ENCODE assay signal across 9 cellular contexts in the genomic region with DNA sequence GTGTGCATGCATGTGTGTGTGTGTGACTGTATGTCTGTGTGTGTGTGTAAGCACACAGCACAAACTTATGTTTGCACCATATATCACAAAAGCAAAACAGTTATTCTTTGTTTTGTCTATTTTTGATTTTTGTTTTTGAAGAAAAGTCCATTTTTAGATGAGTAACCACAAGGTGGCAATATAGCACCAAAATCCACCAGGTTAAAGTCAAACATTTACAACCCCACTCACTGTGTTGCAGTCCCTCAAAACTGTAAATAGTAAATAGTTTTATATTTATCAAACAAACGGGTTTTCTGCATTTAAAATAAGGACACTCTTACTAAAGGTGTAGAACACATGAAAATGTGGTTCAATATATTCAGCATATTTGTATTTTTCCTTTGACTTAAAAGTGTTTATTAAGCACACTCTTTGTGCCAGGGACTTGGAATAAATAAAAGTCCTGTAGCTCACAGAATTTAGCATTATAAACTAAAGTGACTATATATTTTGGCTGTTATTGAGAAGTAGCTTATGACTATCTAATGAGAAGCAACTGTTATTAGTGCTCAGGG.
A peak's percentile ranks its signal among the peaks of the same experiment; 100 is the strongest.
DNase-seq lines count a peak whose midpoint lies in the region; ATAC-seq, FAIRE-seq and TF ChIP-seq lines count a peak whose summit lies in the region.
"Had no signal": no experiment of that assay in that cellular context is flagged by ENCODE, and none has a peak within 500 bp of the region (broad histone marks: within the 10 kb centered on the region; RNA-seq: fewer than 3 reads in every experiment).

No MANE protein-coding gene starts in this region.

- H3K4me3 Mint-ChIP-seq in natural killer cell, result no peak overlapping the region
- H3K4me3 Mint-ChIP-seq: activated B cell treated with CpG ODN at 0.5 μM for 24 hours had no signal

- CTCF ChIA-PET in GM12878 (lab: Yijun Ruan, JAX), result interaction anchor here (0.7 to 3.7 kb wide), 19 partner anchors 8 to 1147 kb away, joined by 3 to 16 read pairs (median 3); no protein-coding TSS in a partner anchor

- H3K27ac Mint-ChIP-seq in natural killer cell, result no peak overlapping the region
- H3K27ac Mint-ChIP-seq: activated B cell treated with CpG ODN at 0.5 μM for 24 hours had no signal

- in situ Hi-C loops in GM12878 (cut with MboI), result no loop called here

- ATAC-seq in GM12878 (peak; percentile 32; the same call in 1 of the 3 replicates), lung (ENCODE audit: insufficient read depth, low FRiP score) (no peak), omental fat pad (ENCODE audit: low FRiP score) (no peak), HG03045 (IDR thresholded peaks at IDR 0.05; ENCODE audit: unreplicated experiment) (no peak), natural killer cell (no peak)

- H3K27ac ChIP-seq in GM12878 (ENCODE audit: control insufficient read depth, insufficient read depth), result no peak overlapping the region
- H3K27ac ChIP-seq in lung (ENCODE audit: low read depth in 1 of 2, low read length in 1 of 2), result no peak overlapping the region

- H2AFZ ChIP-seq in GM12878 (ENCODE audit: control insufficient read depth, low read depth, low read length), result no peak overlapping the region

- FAIRE-seq in GM12878 (lab: Jason Lieb, UNC), result no peak

- WGBS in GM12878 (ENCODE audit: insufficient coverage, insufficient replicate concordance, low lambda C conversion rate, missing lambda C conversion rate), result 0% methylated on average over 1 of the region's 1 CpG
- 0 to 1% methylated on average over 1 of the region's 1 CpG for WGBS in lung, 2 donors

- H3K36me3 ChIP-seq in GM12878 (ENCODE audit: control insufficient read depth in 2 of 2, insufficient read depth in 2 of 2, low read length in 1 of 2) (no peaks in the 10 kb centered on the region), lung (ENCODE audit: control insufficient read depth in 2 of 2, insufficient read depth in 2 of 2, low read length in 2 of 2) (no peaks in the 10 kb centered on the region)

- H3K27me3 ChIP-seq in GM12878 (replicated peaks in 1 of 2; ENCODE audit: control insufficient read depth in 2 of 2, insufficient read depth in 2 of 2, low read length in 1 of 2), result no peaks in the 10 kb centered on the region
- no peaks in the 10 kb centered on the region for H3K27me3 ChIP-seq in lung (ENCODE audit: control insufficient read depth, insufficient read depth)

- RAD21 ChIA-PET in GM12878 (lab: Charles Lee; ENCODE audit: unreplicated experiment), result no interaction called here

- TF ChIP-seq EP300 in GM12878 (IDR thresholded peaks at IDR 0.05; ENCODE audit: borderline replicate concordance in 1 of 2, control insufficient read depth in 1 of 2, low read depth in 2 of 2, low read length in 2 of 2), result no peak

- TF ChIP-seq CTCF in GM10266 (IDR thresholded peaks at IDR 0.05; ENCODE audit: control insufficient read depth, insufficient read depth, low read depth, missing control alignments) (peak; percentile 53), GM12878 (IDR thresholded peaks at IDR 0.05 in 2 of 3, conservative IDR thresholded peaks at IDR 0.05 in 1 of 3; ENCODE audit: control insufficient read depth in 2 of 3, extremely low read depth in 1 of 3, insufficient read depth in 1 of 3, low read depth in 3 of 3, low read length in 3 of 3) (peak; percentile 28 to 47 (median 47); a peak in 5 of 6 replicates), lung (IDR thresholded peaks at IDR 0.05; ENCODE audit: control extremely low read depth, extremely low read depth) (peak; percentile 1), omental fat pad (IDR thresholded peaks at IDR 0.05) (no peak), natural killer cell (IDR thresholded peaks at IDR 0.05) (no peak)

- SMC1A ChIA-PET in GM12878 (lab: Charles Lee; ENCODE audit: uncharacterized antibody, unreplicated experiment), result interaction anchor here (0.7 to 3.2 kb wide), 5 partner anchors 11 to 847 kb away, joined by 3 to 10 read pairs (median 3); no protein-coding TSS in a partner anchor

- no peaks in the 10 kb centered on the region for H3K79me2 ChIP-seq in GM12878 (ENCODE audit: control insufficient read depth, insufficient read depth, low read length)

- H3K4me1 Mint-ChIP-seq in natural killer cell, result no peaks in the 10 kb centered on the region
- H3K4me1 Mint-ChIP-seq: activated B cell treated with CpG ODN at 0.5 μM for 24 hours had no signal

- H4K20me1 ChIP-seq in GM12878 (ENCODE audit: control insufficient read depth, insufficient read depth), result no peaks in the 10 kb centered on the region

- H3K36me3 Mint-ChIP-seq in natural killer cell, result no peaks in the 10 kb centered on the region

- no peak overlapping the region for H3K9ac ChIP-seq in GM12878 (ENCODE audit: control insufficient read depth, insufficient read depth, low read length)

- H3K27me3 Mint-ChIP-seq in natural killer cell (ENCODE audit: low read depth in 2 of 2), result no peaks in the 10 kb centered on the region
- H3K27me3 Mint-ChIP-seq: activated B cell treated with CpG ODN at 0.5 μM for 24 hours had no signal

- H3K9me3 ChIP-seq in GM12878 (replicated peaks; ENCODE audit: control insufficient read depth, insufficient read depth, low read length) (no peaks in the 10 kb centered on the region), lung (ENCODE audit: control insufficient read depth in 2 of 2, insufficient read depth in 1 of 2, low read length in 1 of 2) (no peaks in the 10 kb centered on the region)

- TF ChIP-seq POLR2A in GM12878 (IDR thresholded peaks at IDR 0.05; ENCODE audit: low read depth, low read length), result no peak

- no peak overlapping the region for H3K4me3 ChIP-seq in GM12878
- no peak overlapping the region for H3K4me3 ChIP-seq in lung

- H3K4me2 ChIP-seq in GM12878 (ENCODE audit: control insufficient read depth, insufficient read depth), result no peak overlapping the region

- no TSS peak for BruUV-seq in GM12878 (replicated peaks; lab: Mats Ljungman, UMichigan)

- peaks cover 3 to 6% of the 10 kb centered on the region in 2 donors for H3K9me3 Mint-ChIP-seq in natural killer cell
- H3K9me3 Mint-ChIP-seq: activated B cell treated with CpG ODN at 0.5 μM for 24 hours had no signal

- TF ChIP-seq RAD21 in GM12878 (IDR thresholded peaks at IDR 0.05; ENCODE audit: insufficient read depth, low read depth, low read length), result peak; percentile 62

- intact Hi-C loops in GM12878 (cut with micrococcal nuclease; ENCODE audit: unreplicated experiment), result loop anchor here (1.0 to 5.0 kb wide), 3 partner anchors 446 to 847 kb away; no protein-coding TSS in a partner anchor
- intact Hi-C loops in natural killer cell (cut with micrococcal nuclease), result no loop called here

- POLR2A ChIA-PET in GM12878 (lab: Charles Lee), result no interaction called here

- DNase-seq in GM10266 (ENCODE audit: extremely low spot score) (no peak), Kasumi-1 (lab: John Stamatoyannopoulos, UW) (peak; percentile 8 to 57), GM12878 (ENCODE audit: low read depth, low spot score) (peak; percentile 4), lung (ENCODE audit: low spot score) (no peak), omental fat pad (ENCODE audit: low spot score) (no peak), natural killer cell (no peak)
- DNase-seq in stimulated activated CD8-positive, alpha-beta memory T cell treated with anti-CD3 and anti-CD28 coated beads, Interleukin-4, amount 100 ng/mL, for 48 hours, result no peak
- DNase-seq: activated B cell treated with CpG ODN at 0.5 μM for 24 hours had no signal

- H3K4me1 ChIP-seq in GM12878 (ENCODE audit: control insufficient read depth, insufficient read depth, low read length), result no peaks in the 10 kb centered on the region
- H3K4me1 ChIP-seq in lung (ENCODE audit: control insufficient read depth in 2 of 2, insufficient read depth in 2 of 2, low read length in 2 of 2), result peaks cover 0 to 2% of the 10 kb centered on the region in 2 donors

TF ChIP-seq in GM12878, 131 proteins besides CTCF, POLR2A, EP300 and RAD21:
- TF ChIP-seq EED (IDR thresholded peaks at IDR 0.05; ENCODE audit: low read depth) (no peak), SMC3 (IDR thresholded peaks at IDR 0.05; ENCODE audit: borderline replicate concordance, low read length) (peak; percentile 45; the same call in 1 of the 2 replicates)

Comparison
In these comparisons a context has a peak if more than half of its experiments do, and no peak if none do; other contexts are left out.
1. DNase-seq: peak in Kasumi-1 (2 of 2) and GM12878 (single experiment); none in GM10266 (single experiment), lung (single experiment), stimulated activated CD8-positive, alpha-beta memory T cell treated with anti-CD3 and anti-CD28 coated beads, Interleukin-4, amount 100 ng/mL, for 48 hours (single experiment), omental fat pad (single experiment) and natural killer cell (single experiment).
2. CTCF ChIP-seq: peak in GM10266 (single experiment), GM12878 (3 of 3) and lung (single experiment); none in omental fat pad (0 of 3) and natural killer cell (single experiment).